1 cellular context compared by ENCODE assay signal in the genomic region with DNA sequence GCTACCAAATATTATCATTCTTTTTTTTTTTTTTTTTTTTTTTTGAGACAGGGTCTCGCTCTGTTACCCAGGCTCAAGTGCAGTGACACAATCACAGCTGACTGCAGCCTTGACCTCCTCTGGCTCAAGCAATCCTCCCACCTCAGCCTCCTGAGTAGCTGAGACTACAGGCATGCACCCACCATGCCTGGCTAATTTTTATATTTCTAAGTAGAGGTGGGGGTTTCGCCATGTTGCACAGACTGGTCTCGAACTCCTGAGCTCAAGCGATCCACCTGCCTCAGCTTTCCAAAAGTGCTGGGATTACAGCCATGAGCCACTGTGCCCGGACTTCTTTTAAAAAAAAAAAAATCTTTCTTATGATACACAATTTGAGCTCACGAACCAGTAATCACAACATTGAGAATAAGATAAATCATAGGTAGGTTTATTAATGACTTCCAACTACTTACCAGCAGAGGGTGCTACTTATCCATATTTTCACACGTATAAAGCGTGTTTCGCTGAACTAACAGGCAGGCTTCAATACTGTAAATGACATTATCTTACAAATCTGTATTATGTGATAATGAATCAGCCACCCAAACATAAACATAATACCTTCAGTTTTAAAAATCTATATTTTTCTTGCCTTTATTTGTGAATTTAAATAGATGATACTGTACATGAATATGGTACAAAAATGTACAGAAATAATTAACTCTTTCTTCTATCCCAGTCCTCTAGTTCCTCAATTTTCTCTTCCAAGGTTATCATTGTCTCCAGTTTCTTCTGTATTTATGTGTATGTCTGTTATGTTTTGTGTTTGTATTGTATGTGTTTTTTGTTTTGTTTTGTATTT.
TF ChIP-seq lines count a peak whose summit lies in the region.

No MANE protein-coding gene starts in this region.

TF ChIP-seq in GM12878, 131 proteins besides CTCF, POLR2A, EP300 and RAD21 (continued from another document):
- TF ChIP-seq ZNF687 (IDR thresholded peaks at IDR 0.05): no peak
- TF ChIP-seq EGR1 (IDR thresholded peaks at IDR 0.05; ENCODE audit: borderline replicate concordance in 1 of 2, low read depth in 2 of 2, low read length in 2 of 2): no peak
- TF ChIP-seq SMC3 (IDR thresholded peaks at IDR 0.05; ENCODE audit: borderline replicate concordance, low read length): peak; percentile 95
- TF ChIP-seq RAD51 (IDR thresholded peaks at IDR 0.05): no peak
- TF ChIP-seq SREBF1 (IDR thresholded peaks at IDR 0.05; ENCODE audit: low read length): no peak
- TF ChIP-seq ZNF274 (IDR thresholded peaks at IDR 0.05; ENCODE audit: insufficient read depth, insufficient read length): no peak
- TF ChIP-seq, protein P1, sequence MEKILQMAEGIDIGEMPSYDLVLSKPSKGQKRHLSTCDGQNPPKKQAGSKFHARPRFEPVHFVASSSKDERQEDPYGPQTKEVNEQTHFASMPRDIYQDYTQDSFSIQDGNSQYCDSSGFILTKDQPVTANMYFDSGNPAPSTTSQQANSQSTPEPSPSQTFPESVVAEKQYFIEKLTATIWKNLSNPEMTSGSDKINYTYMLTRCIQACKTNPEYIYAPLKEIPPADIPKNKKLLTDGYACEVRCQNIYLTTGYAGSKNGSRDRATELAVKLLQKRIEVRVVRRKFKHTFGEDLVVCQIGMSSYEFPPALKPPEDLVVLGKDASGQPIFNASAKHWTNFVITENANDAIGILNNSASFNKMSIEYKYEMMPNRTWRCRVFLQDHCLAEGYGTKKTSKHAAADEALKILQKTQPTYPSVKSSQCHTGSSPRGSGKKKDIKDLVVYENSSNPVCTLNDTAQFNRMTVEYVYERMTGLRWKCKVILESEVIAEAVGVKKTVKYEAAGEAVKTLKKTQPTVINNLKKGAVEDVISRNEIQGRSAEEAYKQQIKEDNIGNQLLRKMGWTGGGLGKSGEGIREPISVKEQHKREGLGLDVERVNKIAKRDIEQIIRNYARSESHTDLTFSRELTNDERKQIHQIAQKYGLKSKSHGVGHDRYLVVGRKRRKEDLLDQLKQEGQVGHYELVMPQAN (conservative IDR thresholded peaks at IDR 0.05): no peak
- peak; percentile 34; the same call in 1 of the 2 replicates for TF ChIP-seq ATF7 (IDR thresholded peaks at IDR 0.05; ENCODE audit: low read depth)
- TF ChIP-seq ETV6 (conservative IDR thresholded peaks at IDR 0.05 in 1 of 2, IDR thresholded peaks at IDR 0.05 in 1 of 2; ENCODE audit: borderline replicate concordance in 1 of 2, low read depth in 1 of 2): no peak
- TF ChIP-seq, protein P2, sequence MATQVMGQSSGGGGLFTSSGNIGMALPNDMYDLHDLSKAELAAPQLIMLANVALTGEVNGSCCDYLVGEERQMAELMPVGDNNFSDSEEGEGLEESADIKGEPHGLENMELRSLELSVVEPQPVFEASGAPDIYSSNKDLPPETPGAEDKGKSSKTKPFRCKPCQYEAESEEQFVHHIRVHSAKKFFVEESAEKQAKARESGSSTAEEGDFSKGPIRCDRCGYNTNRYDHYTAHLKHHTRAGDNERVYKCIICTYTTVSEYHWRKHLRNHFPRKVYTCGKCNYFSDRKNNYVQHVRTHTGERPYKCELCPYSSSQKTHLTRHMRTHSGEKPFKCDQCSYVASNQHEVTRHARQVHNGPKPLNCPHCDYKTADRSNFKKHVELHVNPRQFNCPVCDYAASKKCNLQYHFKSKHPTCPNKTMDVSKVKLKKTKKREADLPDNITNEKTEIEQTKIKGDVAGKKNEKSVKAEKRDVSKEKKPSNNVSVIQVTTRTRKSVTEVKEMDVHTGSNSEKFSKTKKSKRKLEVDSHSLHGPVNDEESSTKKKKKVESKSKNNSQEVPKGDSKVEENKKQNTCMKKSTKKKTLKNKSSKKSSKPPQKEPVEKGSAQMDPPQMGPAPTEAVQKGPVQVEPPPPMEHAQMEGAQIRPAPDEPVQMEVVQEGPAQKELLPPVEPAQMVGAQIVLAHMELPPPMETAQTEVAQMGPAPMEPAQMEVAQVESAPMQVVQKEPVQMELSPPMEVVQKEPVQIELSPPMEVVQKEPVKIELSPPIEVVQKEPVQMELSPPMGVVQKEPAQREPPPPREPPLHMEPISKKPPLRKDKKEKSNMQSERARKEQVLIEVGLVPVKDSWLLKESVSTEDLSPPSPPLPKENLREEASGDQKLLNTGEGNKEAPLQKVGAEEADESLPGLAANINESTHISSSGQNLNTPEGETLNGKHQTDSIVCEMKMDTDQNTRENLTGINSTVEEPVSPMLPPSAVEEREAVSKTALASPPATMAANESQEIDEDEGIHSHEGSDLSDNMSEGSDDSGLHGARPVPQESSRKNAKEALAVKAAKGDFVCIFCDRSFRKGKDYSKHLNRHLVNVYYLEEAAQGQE (IDR thresholded peaks at IDR 0.05; ENCODE audit: low read depth, low read length): no peak
- no peak for TF ChIP-seq STAT1 (conservative IDR thresholded peaks at IDR 0.05)
- TF ChIP-seq HCFC1 (IDR thresholded peaks at IDR 0.05; ENCODE audit: low read length): no peak
- TF ChIP-seq PAX8 (IDR thresholded peaks at IDR 0.05): no peak
- TF ChIP-seq LARP7 (IDR thresholded peaks at IDR 0.05): no peak
- TF ChIP-seq, protein P3, sequence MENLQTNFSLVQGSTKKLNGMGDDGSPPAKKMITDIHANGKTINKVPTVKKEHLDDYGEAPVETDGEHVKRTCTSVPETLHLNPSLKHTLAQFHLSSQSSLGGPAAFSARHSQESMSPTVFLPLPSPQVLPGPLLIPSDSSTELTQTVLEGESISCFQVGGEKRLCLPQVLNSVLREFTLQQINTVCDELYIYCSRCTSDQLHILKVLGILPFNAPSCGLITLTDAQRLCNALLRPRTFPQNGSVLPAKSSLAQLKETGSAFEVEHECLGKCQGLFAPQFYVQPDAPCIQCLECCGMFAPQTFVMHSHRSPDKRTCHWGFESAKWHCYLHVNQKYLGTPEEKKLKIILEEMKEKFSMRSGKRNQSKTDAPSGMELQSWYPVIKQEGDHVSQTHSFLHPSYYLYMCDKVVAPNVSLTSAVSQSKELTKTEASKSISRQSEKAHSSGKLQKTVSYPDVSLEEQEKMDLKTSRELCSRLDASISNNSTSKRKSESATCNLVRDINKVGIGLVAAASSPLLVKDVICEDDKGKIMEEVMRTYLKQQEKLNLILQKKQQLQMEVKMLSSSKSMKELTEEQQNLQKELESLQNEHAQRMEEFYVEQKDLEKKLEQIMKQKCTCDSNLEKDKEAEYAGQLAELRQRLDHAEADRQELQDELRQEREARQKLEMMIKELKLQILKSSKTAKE (IDR thresholded peaks at IDR 0.05; ENCODE audit: low read depth, poor library complexity, severe bottlenecking): peak; percentile 50
- TF ChIP-seq, protein P4, sequence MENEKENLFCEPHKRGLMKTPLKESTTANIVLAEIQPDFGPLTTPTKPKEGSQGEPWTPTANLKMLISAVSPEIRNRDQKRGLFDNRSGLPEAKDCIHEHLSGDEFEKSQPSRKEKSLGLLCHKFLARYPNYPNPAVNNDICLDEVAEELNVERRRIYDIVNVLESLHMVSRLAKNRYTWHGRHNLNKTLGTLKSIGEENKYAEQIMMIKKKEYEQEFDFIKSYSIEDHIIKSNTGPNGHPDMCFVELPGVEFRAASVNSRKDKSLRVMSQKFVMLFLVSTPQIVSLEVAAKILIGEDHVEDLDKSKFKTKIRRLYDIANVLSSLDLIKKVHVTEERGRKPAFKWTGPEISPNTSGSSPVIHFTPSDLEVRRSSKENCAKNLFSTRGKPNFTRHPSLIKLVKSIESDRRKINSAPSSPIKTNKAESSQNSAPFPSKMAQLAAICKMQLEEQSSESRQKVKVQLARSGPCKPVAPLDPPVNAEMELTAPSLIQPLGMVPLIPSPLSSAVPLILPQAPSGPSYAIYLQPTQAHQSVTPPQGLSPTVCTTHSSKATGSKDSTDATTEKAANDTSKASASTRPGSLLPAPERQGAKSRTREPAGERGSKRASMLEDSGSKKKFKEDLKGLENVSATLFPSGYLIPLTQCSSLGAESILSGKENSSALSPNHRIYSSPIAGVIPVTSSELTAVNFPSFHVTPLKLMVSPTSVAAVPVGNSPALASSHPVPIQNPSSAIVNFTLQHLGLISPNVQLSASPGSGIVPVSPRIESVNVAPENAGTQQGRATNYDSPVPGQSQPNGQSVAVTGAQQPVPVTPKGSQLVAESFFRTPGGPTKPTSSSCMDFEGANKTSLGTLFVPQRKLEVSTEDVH (IDR thresholded peaks at IDR 0.05; ENCODE audit: low read depth, partially characterized antibody): no peak
- TF ChIP-seq SMARCA5 (IDR thresholded peaks at IDR 0.05): peak; percentile 68; the same call in 1 of the 2 replicates
- 0 out of 2 replicates have a peak, but pooled peaks have one; percentile 26 for TF ChIP-seq FOXM1 (IDR thresholded peaks at IDR 0.05; ENCODE audit: low read depth, low read length)
- TF ChIP-seq TARDBP (IDR thresholded peaks at IDR 0.05; ENCODE audit: borderline replicate concordance): no peak
- no peak for TF ChIP-seq WRNIP1 (IDR thresholded peaks at IDR 0.05; ENCODE audit: borderline replicate concordance, low read depth, low read length)
- TF ChIP-seq, protein P5, sequence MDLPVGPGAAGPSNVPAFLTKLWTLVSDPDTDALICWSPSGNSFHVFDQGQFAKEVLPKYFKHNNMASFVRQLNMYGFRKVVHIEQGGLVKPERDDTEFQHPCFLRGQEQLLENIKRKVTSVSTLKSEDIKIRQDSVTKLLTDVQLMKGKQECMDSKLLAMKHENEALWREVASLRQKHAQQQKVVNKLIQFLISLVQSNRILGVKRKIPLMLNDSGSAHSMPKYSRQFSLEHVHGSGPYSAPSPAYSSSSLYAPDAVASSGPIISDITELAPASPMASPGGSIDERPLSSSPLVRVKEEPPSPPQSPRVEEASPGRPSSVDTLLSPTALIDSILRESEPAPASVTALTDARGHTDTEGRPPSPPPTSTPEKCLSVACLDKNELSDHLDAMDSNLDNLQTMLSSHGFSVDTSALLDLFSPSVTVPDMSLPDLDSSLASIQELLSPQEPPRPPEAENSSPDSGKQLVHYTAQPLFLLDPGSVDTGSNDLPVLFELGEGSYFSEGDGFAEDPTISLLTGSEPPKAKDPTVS (IDR thresholded peaks at IDR 0.05; ENCODE audit: low read depth, low read length): no peak
- TF ChIP-seq CUX1 (IDR thresholded peaks at IDR 0.05; ENCODE audit: insufficient replicate concordance, low read depth, low read length): no peak
- no peak for TF ChIP-seq BCL3 (IDR thresholded peaks at IDR 0.05; ENCODE audit: borderline replicate concordance, insufficient read depth, low read depth, low read length, poor library complexity, severe bottlenecking)
- TF ChIP-seq TCF7 (IDR thresholded peaks at IDR 0.05; ENCODE audit: borderline replicate concordance): no peak
